1 cellular context compared by ENCODE assay signal in the genomic region with DNA sequence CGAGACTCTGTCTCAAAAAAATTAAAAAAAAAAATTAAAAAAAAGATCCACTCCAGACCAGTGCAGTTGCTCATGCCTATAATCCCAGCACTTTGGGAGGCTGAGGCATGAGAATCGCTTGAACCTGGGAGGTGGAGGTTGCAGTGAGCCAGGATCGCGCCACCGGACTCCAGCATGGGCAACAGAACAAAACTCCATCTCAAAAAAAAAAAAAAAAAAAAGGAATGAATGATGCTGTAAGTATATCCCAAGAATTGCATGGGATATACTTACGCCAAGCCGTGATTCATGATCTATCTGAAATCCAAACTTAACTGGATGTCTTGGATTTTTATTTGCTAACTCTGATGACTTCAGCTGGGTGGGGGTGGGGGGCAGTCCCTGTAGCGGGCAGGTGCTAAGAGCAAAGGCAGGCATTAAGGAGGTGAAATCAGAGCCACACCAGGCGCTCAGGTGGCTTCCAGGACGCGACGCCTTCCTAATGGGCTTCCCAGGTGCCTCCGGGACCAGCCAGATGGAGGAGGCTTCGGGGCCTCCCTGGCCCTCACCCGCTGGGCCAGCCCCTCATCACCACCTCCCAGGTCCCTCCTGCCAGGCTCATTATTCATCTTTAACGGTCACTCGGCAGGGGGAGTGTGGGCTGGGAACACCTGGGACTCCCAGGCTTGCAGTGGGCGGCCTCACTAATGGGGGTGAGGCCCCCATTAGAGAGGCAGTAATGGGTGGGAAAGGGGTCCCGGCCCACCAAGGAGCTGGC.
TF ChIP-seq lines count a peak whose summit lies in the region.

No MANE protein-coding gene starts in this region.

TF ChIP-seq in K562, 482 proteins besides CTCF, POLR2A, EP300 and RAD21:
- TF ChIP-seq ZNF24 (IDR thresholded peaks at IDR 0.05) (0 out of 2 replicates have a peak, but pooled peaks have one; percentile 32), LEF1 (IDR thresholded peaks at IDR 0.05) (no peak)
